ENCODE assay signal across 8 cellular contexts in genomic region chr6:163768905-163769304, GRCh38.
"Had no signal": no experiment of that assay in that cellular context is flagged by ENCODE, and none has a peak within 500 bp of the region (broad histone marks: within the 10 kb centered on the region; RNA-seq: fewer than 3 reads in every experiment).

No MANE protein-coding gene starts in this region.

- H3K9ac ChIP-seq: KMS-11 had no signal

- H3K27ac ChIP-seq: HL-60, KMS-11 had no signal

- FAIRE-seq: HepG2, HTR-8/SVneo had no signal

- H3K4me3 Mint-ChIP-seq: IgD-negative memory B cell had no signal

- DNase-seq: IMR-90, KBM-7, KG1 had no signal

- H3K27ac Mint-ChIP-seq: IgD-negative memory B cell had no signal

- ATAC-seq: HepG2 had no signal

- H3K36me3 Mint-ChIP-seq: IgD-negative memory B cell had no signal

- H3K4me2 ChIP-seq: KMS-11 had no signal
